Comparison of ENCODE assay signal across 25 cellular contexts in genomic region chr11:120233207-120233803, GRCh38. TPM values are rescaled to one million over a fixed set of nuclear protein-coding genes. Genes with fewer than 3 reads are reported as not detected.
"Had no signal": no experiment of that assay in that cellular context is flagged by ENCODE, and none has a peak within 500 bp of the region (broad histone marks: within the 10 kb centered on the region; RNA-seq: fewer than 3 reads in every experiment).

No MANE protein-coding gene starts in this region.

- H3K27me3 ChIP-seq: breast epithelium, SJCRH30 had no signal

- H3K9ac ChIP-seq: SK-N-SH had no signal

- H3K4me3 ChIP-seq: breast epithelium, SJCRH30 had no signal

- ATAC-seq: activated CD8-positive, alpha-beta T cell treated with anti-CD3 and anti-CD28 coated beads for 36 hours; activated T-cell treated with anti-CD3 and anti-CD28 coated beads, Interleukin-2, amount 50 U/mL, for 72 hours; Panc1 had no signal

- H3K9me3 ChIP-seq: breast epithelium, SJCRH30, SK-N-SH had no signal

- H3K4me1 ChIP-seq: breast epithelium, SJCRH30 had no signal

- DNase-seq: activated CD4-positive, alpha-beta T cell treated with anti-CD3 and anti-CD28 coated beads for 4 hours; activated CD8-positive, alpha-beta memory T cell treated with anti-CD3 and anti-CD28 coated beads, Interleukin-2, amount 50 U/mL, for 4 hours; activated CD8-positive, alpha-beta T cell treated with anti-CD3 and anti-CD28 coated beads for 36 hours; activated effector memory CD4-positive, alpha-beta T cell treated with Interleukin-2 at 50 U/mL for 16 hours; activated naive CD4-positive, alpha-beta T cell; activated T-cell treated with anti-CD3 and anti-CD28 coated beads, Interleukin-2, amount 50 U/mL, for 72 hours; aorta; caudate nucleus; Kasumi-1; NCI-H1105 treated with DMSO at 0.1 percent for 48 hours; NCI-H1436 treated with DMSO at 0.1 percent for 48 hours; NCI-H187 treated with DMSO at 0.1 percent for 48 hours; NCI-H345; NCI-H510A; NCI-H526 treated with DMSO at 0.1 percent for 48 hours; NCI-H82; Right ventricle myocardium superior; SJCRH30; SK-N-SH; T-helper 1 cell had no signal

- H3K4me2 ChIP-seq: SK-N-SH had no signal

- H3K27ac ChIP-seq: breast epithelium, RWPE1, SJCRH30, VCaP had no signal

- H3K36me3 ChIP-seq: breast epithelium, SJCRH30 had no signal

RNA-seq across cellular contexts. Expression of gene POU2F3, which starts 6.6 kb away (rescaled TPM):
- total RNA-seq: activated CD8-positive, alpha-beta T cell treated with anti-CD3 and anti-CD28 coated beads for 36 hours; aorta; Right ventricle myocardium superior; SJCRH30; T-helper 2 cell treated with Interferon-gamma antibody and Interleukin-4, amounts not matched to agents 100 ng/mL and 5 ng/mL, for 36 hours had no signal
